20 cellular contexts compared by ENCODE assay signal in genomic region chr9:87525546-87526303, GRCh38.
"Had no signal": no experiment of that assay in that cellular context is flagged by ENCODE, and none has a peak within 500 bp of the region (broad histone marks: within the 10 kb centered on the region; RNA-seq: fewer than 3 reads in every experiment).

No MANE protein-coding gene starts in this region.

- H3K4me3 Mint-ChIP-seq: dendritic cell treated with granulocyte-macrophage colony-stimulating factor and Interleukin-4, amounts not matched to agents 40 ng/mL and 50 ng/mL, for 4 days; effector memory CD8-positive, alpha-beta T cell; memory B cell; natural killer cell treated with Interleukin-12 subunit alpha and Interleukin-12 subunit beta and Interleukin-15 and Interleukin-18, amount 100 ng/mL, for 72 hours; stimulated activated memory B cell treated with anti-CD40 and anti-IgM and Interleukin-4, amounts not matched to agents 10 μg/mL and 1 μg/mL and 100 μg/mL, for 72 hours; stimulated activated naive CD8-positive, alpha-beta T cell treated with anti-CD3 and anti-CD28 coated beads, Interleukin-15, Interleukin-2, amounts not matched to agents 100 ng/mL and 50 ng/mL, for 24 hours had no signal

- H3K36me3 ChIP-seq: heart left ventricle, left ventricle myocardium inferior, prostate gland, right lobe of liver, tibial artery had no signal

- H3K27ac Mint-ChIP-seq: dendritic cell treated with granulocyte-macrophage colony-stimulating factor and Interleukin-4, amounts not matched to agents 40 ng/mL and 50 ng/mL, for 4 days; effector memory CD8-positive, alpha-beta T cell; memory B cell; natural killer cell treated with Interleukin-12 subunit alpha and Interleukin-12 subunit beta and Interleukin-15 and Interleukin-18, amount 100 ng/mL, for 72 hours; stimulated activated memory B cell treated with anti-CD40 and anti-IgM and Interleukin-4, amounts not matched to agents 10 μg/mL and 1 μg/mL and 100 μg/mL, for 72 hours; stimulated activated naive CD8-positive, alpha-beta T cell treated with anti-CD3 and anti-CD28 coated beads, Interleukin-15, Interleukin-2, amounts not matched to agents 100 ng/mL and 50 ng/mL, for 24 hours had no signal

- H3K27me3 ChIP-seq: heart left ventricle, right lobe of liver, tibial artery had no signal

- H3K9me3 Mint-ChIP-seq: dendritic cell treated with granulocyte-macrophage colony-stimulating factor and Interleukin-4, amounts not matched to agents 40 ng/mL and 50 ng/mL, for 4 days; effector memory CD8-positive, alpha-beta T cell; natural killer cell treated with Interleukin-12 subunit alpha and Interleukin-12 subunit beta and Interleukin-15 and Interleukin-18, amount 100 ng/mL, for 72 hours had no signal

- H3K4me1 Mint-ChIP-seq: memory B cell; stimulated activated memory B cell treated with anti-CD40 and anti-IgM and Interleukin-4, amounts not matched to agents 10 μg/mL and 1 μg/mL and 100 μg/mL, for 72 hours had no signal

- H3K4me1 ChIP-seq: left ventricle myocardium inferior, parathyroid adenoma, tibial artery had no signal

- H3K4me3 ChIP-seq: heart left ventricle, left ventricle myocardium inferior, lower lobe of right lung, prostate gland, right lobe of liver, tibial artery had no signal

- H3K9me3 ChIP-seq: heart left ventricle, left ventricle myocardium inferior, lower lobe of right lung, prostate gland, right lobe of liver, tibial artery had no signal

- H3K27me3 Mint-ChIP-seq: dendritic cell treated with granulocyte-macrophage colony-stimulating factor and Interleukin-4, amounts not matched to agents 40 ng/mL and 50 ng/mL, for 4 days; effector memory CD8-positive, alpha-beta T cell; stimulated activated memory B cell treated with anti-CD40 and anti-IgM and Interleukin-4, amounts not matched to agents 10 μg/mL and 1 μg/mL and 100 μg/mL, for 72 hours; stimulated activated naive CD8-positive, alpha-beta T cell treated with anti-CD3 and anti-CD28 coated beads, Interleukin-15, Interleukin-2, amounts not matched to agents 100 ng/mL and 50 ng/mL, for 24 hours had no signal

- H3K9ac ChIP-seq: parathyroid adenoma had no signal

- H3K36me3 Mint-ChIP-seq: memory B cell; natural killer cell treated with Interleukin-12 subunit alpha and Interleukin-12 subunit beta and Interleukin-15 and Interleukin-18, amount 100 ng/mL, for 72 hours; stimulated activated memory B cell treated with anti-CD40 and anti-IgM and Interleukin-4, amounts not matched to agents 10 μg/mL and 1 μg/mL and 100 μg/mL, for 72 hours had no signal

- DNase-seq: cerebellar nuclear complex; effector memory CD8-positive, alpha-beta T cell; erythroblast; heart left ventricle; hypothalamus; kidney; left cardiac atrium; left ventricle myocardium inferior; lower lobe of right lung; midbrain; right lobe of liver; stimulated activated CD4-positive, alpha-beta T cell treated with anti-CD3 and anti-CD28 coated beads, Interleukin-4, amount 100 ng/mL, for 1 hour; tibial artery had no signal

- ATAC-seq: effector memory CD8-positive, alpha-beta T cell; heart left ventricle; left cardiac atrium; lower lobe of right lung; natural killer cell treated with Interleukin-12 subunit alpha and Interleukin-12 subunit beta and Interleukin-15 and Interleukin-18, amount 100 ng/mL, for 72 hours; right lobe of liver; stimulated activated memory B cell treated with anti-CD40 and anti-IgM and Interleukin-4, amounts not matched to agents 10 μg/mL and 1 μg/mL and 100 μg/mL, for 72 hours had no signal

- H3K27ac ChIP-seq: left ventricle myocardium inferior, lower lobe of right lung, parathyroid adenoma, prostate gland, right lobe of liver, tibial artery had no signal
